8 cellular contexts compared by ENCODE assay signal in the genomic region with DNA sequence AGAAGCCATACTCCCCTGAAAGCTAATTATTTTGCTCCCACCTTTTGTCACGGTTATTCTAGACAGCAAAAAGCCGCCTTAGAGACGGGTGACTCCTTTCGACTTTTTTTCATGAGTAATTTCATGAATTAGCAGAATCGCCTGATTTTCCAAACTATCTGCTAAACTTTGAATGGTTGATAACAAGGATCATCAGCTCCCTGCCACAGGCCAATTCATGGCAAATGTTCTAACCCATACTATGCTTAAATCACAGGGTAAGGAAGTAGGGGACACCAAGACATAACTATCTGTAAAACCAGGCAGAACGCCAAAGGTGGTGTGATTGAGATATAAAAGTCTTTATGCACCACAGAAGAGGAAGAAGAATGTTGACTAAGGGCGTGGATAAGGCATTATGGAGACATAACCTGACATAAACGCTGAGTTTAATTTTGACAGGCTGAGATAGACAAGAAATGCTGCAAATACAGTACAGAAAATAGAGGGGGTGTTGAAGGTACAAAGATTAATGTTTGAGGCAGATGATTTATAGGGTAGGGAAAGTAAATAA. TPM values are rescaled to one million over a fixed set of nuclear protein-coding genes. Genes with fewer than 3 reads are reported as not detected.
DNase-seq lines count a peak whose midpoint lies in the region; ATAC-seq and TF ChIP-seq lines count a peak whose summit lies in the region.

No MANE protein-coding gene starts in this region.

- intact Hi-C loops in lower leg skin (cut with DNase I; ENCODE audit: low total_unique reads) (no loop called here), transverse colon (cut with DNase I; ENCODE audit: low total_unique reads) (no loop called here)

- peaks cover 6% of the 10 kb centered on the region; the same call in 1 of the 2 replicates for H3F3A ChIP-seq in Loucy (ENCODE audit: low read depth)

- H3K4me3 ChIP-seq in DND-41 (ENCODE audit: low read depth in 1 of 2, low read length in 2 of 2), result peak overlapping the region; percentile 44 to 66; a peak in 3 of 4 replicates
- peak overlapping the region; percentile 86 for H3K4me3 ChIP-seq in Loucy (ENCODE audit: low read length, poor library complexity, severe bottlenecking)
- peak overlapping the region; percentile 73 for H3K4me3 ChIP-seq in lower leg skin (ENCODE audit: low read depth, poor library complexity, severe bottlenecking)
- peak overlapping the region; percentile 40 to 88 (median 75) for H3K4me3 ChIP-seq in transverse colon

- WGBS in lower leg skin, 2 donors, result 16 to 20% methylated on average over 8 of the region's 8 CpGs
- WGBS in transverse colon (ENCODE audit: low coverage in 1 of 2), 2 donors, result 13 to 14% methylated on average over 8 of the region's 8 CpGs

- H3K4me2 ChIP-seq in DND-41 (ENCODE audit: insufficient read depth, low read length) (peak overlapping the region; percentile 86), Loucy (ENCODE audit: low read depth, low read length, poor library complexity, severe bottlenecking) (peak overlapping the region; percentile 92)

- H4K20me1 ChIP-seq in DND-41 (ENCODE audit: insufficient read depth, low read length), result no peaks in the 10 kb centered on the region; the same call in 1 of the 2 replicates
- peaks cover 18% of the 10 kb centered on the region for H4K20me1 ChIP-seq in Loucy (ENCODE audit: insufficient read depth, low read length, poor library complexity, severe bottlenecking)

- TF ChIP-seq CTCF in DND-41 (IDR thresholded peaks at IDR 0.05; ENCODE audit: borderline replicate concordance, extremely low read depth, low read length, poor library complexity, severe bottlenecking), result no peak
- no peak for TF ChIP-seq CTCF in Loucy (conservative IDR thresholded peaks at IDR 0.05; ENCODE audit: low read length)
- TF ChIP-seq CTCF in lower leg skin (IDR thresholded peaks at IDR 0.05), result no peak
- TF ChIP-seq CTCF in transverse colon (IDR thresholded peaks at IDR 0.05), result no peak

- ATAC-seq in DND-41 (ENCODE audit: insufficient read depth, low read depth) (no peak), HG03432 (IDR thresholded peaks at IDR 0.05; ENCODE audit: unreplicated experiment) (no peak), HG03025 (IDR thresholded peaks at IDR 0.05; ENCODE audit: low FRiP score, unreplicated experiment) (no peak), GM19035 (IDR thresholded peaks at IDR 0.05; ENCODE audit: unreplicated experiment) (no peak)

- H3K9ac ChIP-seq in DND-41 (ENCODE audit: low read depth, low read length) (peak overlapping the region; percentile 67), Loucy (ENCODE audit: low read depth, low read length, poor library complexity, severe bottlenecking) (peak overlapping the region; percentile 84)

- H3K27ac ChIP-seq in DND-41 (ENCODE audit: low read length), result peak overlapping the region; percentile 56
- H3K27ac ChIP-seq in transverse colon, result peak overlapping the region; percentile 87 to 92 (median 90)

- H3K79me2 ChIP-seq in DND-41 (ENCODE audit: insufficient read depth, low read length) (peaks cover 30% of the 10 kb centered on the region), Loucy (ENCODE audit: insufficient read depth, low read length) (peaks cover 35% of the 10 kb centered on the region)

- no peak for DNase-seq in DND-41
- peak; percentile 25 for DNase-seq in amniotic epithelial cell (ENCODE audit: low read depth)
- DNase-seq in lower leg skin (ENCODE audit: low spot score in 2 of 2), result no peak
- peak; percentile 67 for DNase-seq in transverse colon

- in situ Hi-C loops in transverse colon (cut with MboI; ENCODE audit: low pct_ligation_motif_present in 1 of 4, low pct_unique_long_range_greater_than_20kb in 1 of 4, low sequenced_read_pairs in 3 of 4), result no loop called here

- H3K27me3 ChIP-seq in DND-41 (ENCODE audit: insufficient read depth, low read length, poor library complexity) (no peaks in the 10 kb centered on the region), Loucy (ENCODE audit: insufficient read depth, low read length, poor library complexity, severe bottlenecking) (no peaks in the 10 kb centered on the region), transverse colon (no peaks in the 10 kb centered on the region)

- TF ChIP-seq POLR2A in lower leg skin (IDR thresholded peaks at IDR 0.05), result no peak
- TF ChIP-seq POLR2A in transverse colon (IDR thresholded peaks at IDR 0.05), result no peak

- H3K9me2 ChIP-seq in Loucy (replicated peaks; ENCODE audit: low read depth, low read length), result no peaks in the 10 kb centered on the region

- no peak for TF ChIP-seq EP300 in transverse colon (IDR thresholded peaks at IDR 0.05; ENCODE audit: low read depth)

- peak overlapping the region; percentile 68 for H2AFZ ChIP-seq in DND-41 (ENCODE audit: low read depth, low read length)
- H2AFZ ChIP-seq in Loucy (ENCODE audit: low read length), result peak overlapping the region; percentile 93

- peaks cover 40% of the 10 kb centered on the region for H3K4me1 ChIP-seq in DND-41 (ENCODE audit: insufficient read depth, low read length)
- H3K4me1 ChIP-seq in Loucy (ENCODE audit: insufficient read depth, low read length, poor library complexity, severe bottlenecking), result peaks cover 39% of the 10 kb centered on the region
- peaks cover 0 to 32% (median 20%) of the 10 kb centered on the region in 4 donors for H3K4me1 ChIP-seq in transverse colon

- H3K9me3 ChIP-seq in DND-41 (ENCODE audit: insufficient read depth, low read length, severe bottlenecking), result no peaks in the 10 kb centered on the region
- no peaks in the 10 kb centered on the region for H3K9me3 ChIP-seq in Loucy (ENCODE audit: insufficient read depth, low read depth, low read length)
- H3K9me3 ChIP-seq in transverse colon, result no peaks in the 10 kb centered on the region

- H3K36me3 ChIP-seq in DND-41 (ENCODE audit: insufficient read depth, low read length), result no peaks in the 10 kb centered on the region
- no peaks in the 10 kb centered on the region for H3K36me3 ChIP-seq in Loucy (ENCODE audit: insufficient read depth, low read length)
- no peaks in the 10 kb centered on the region for H3K36me3 ChIP-seq in transverse colon

RNA-seq across cellular contexts. Expression of gene DMXL2, which starts 0.9 kb away (rescaled TPM):
- 10 to 100 TPM in 1 of 4 donors, 1 to 10 TPM in 3; 4.0 to 10.5 (median 6.6) TPM for total RNA-seq in lower leg skin
- total RNA-seq in transverse colon, result 10 to 100 TPM; 35.8 to 75.9 (median 56.0) TPM

RNA-seq across cellular contexts. Expression of gene SCG3, which starts 57.8 kb away (rescaled TPM):
- total RNA-seq in lower leg skin (under 1 TPM in 1 of 4 donors, not detected in 3; 0.13 TPM), transverse colon (1 to 10 TPM in 1 of 4 donors, under 1 TPM in 2, not detected in 1; 0.55 to 3.6 (median 0.95) TPM)

Comparison
In these comparisons a context has a peak if more than half of its experiments do, and no peak if none do; other contexts are left out.
1. DNase-seq: peak in amniotic epithelial cell (single experiment) and transverse colon (single experiment); none in DND-41 (single experiment) and lower leg skin (0 of 2).
2. Peak in every context shown above with its lines, with median percentiles within 50 percentile points of each other: H3K4me3 ChIP-seq.